In the genomic region with DNA sequence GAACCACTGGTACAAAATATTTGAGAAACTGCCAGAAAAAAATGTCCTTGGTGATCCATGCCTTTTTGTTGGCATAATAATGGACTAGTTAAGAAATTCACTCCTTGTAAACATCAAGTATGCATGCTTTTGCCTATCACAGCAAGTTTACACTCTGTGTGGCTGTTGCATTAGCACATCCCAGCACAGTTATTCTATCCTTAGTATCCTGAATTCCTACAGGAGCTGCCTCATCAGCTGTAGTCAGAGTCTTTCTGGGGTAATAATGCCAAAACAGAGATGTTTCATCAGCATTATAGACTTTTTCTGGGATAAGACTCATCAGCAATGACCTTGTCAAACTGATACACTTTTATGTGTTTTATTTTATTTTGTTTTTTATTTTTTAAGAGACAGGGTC, we compare ENCODE assay signal across 24 cellular contexts.
"Had no signal": no experiment of that assay in that cellular context is flagged by ENCODE, and none has a peak within 500 bp of the region (broad histone marks: within the 10 kb centered on the region; RNA-seq: fewer than 3 reads in every experiment).

No MANE protein-coding gene starts in this region.

- H3K9me3 ChIP-seq: adrenal gland, esophagus muscularis mucosa, neutrophil, ovary, prostate gland, spleen, upper lobe of right lung had no signal

- H3K36me3 Mint-ChIP-seq: activated naive CD4-positive, alpha-beta T cell treated with anti-CD3 and anti-CD28 coated beads, Interleukin-2, amount 50 U/mL, for 72 hours; WTC11 had no signal

- H3K27me3 ChIP-seq: adrenal gland, esophagus muscularis mucosa, neutrophil, ovary, spleen, upper lobe of right lung had no signal

- H3K4me3 Mint-ChIP-seq: activated T-cell treated with anti-CD3 and anti-CD28 coated beads, Interleukin-2, amount 50 U/mL, for 24 hours; activated T-helper 17 cell treated with anti-CD3 and anti-CD28 coated beads, Interleukin-2, amount 50 U/mL, for 72 hours; central memory CD8-positive, alpha-beta T cell; effector memory CD8-positive, alpha-beta T cell; memory B cell; nephron; WTC11 had no signal

- DNase-seq: activated CD8-positive, alpha-beta memory T cell treated with anti-CD3 and anti-CD28 coated beads for 24 hours; activated CD8-positive, alpha-beta memory T cell treated with anti-CD3 and anti-CD28 coated beads, Interleukin-2, amount 50 U/mL, for 4 hours; activated T-cell treated with anti-CD3 and anti-CD28 coated beads, Interleukin-2, amount 50 U/mL, for 24 hours; adrenal gland; effector memory CD8-positive, alpha-beta T cell; foreskin melanocyte; hippocampal formation; left ventricle myocardium superior; ovary; spleen; stimulated activated CD4-positive, alpha-beta T cell treated with anti-CD3 and anti-CD28 coated beads, Interleukin-4, amount 100 ng/mL, for 1 hour; stimulated activated naive CD4-positive, alpha-beta T cell; T-helper 1 cell; T-helper 9 cell; upper lobe of right lung had no signal

- H3K9me3 Mint-ChIP-seq: activated naive CD4-positive, alpha-beta T cell treated with anti-CD3 and anti-CD28 coated beads, Interleukin-2, amount 50 U/mL, for 72 hours; activated T-cell treated with anti-CD3 and anti-CD28 coated beads, Interleukin-2, amount 50 U/mL, for 24 hours; activated T-helper 17 cell treated with anti-CD3 and anti-CD28 coated beads, Interleukin-2, amount 50 U/mL, for 72 hours; central memory CD8-positive, alpha-beta T cell; effector memory CD8-positive, alpha-beta T cell; memory B cell; nephron had no signal

- H3K27ac Mint-ChIP-seq: activated naive CD4-positive, alpha-beta T cell treated with anti-CD3 and anti-CD28 coated beads, Interleukin-2, amount 50 U/mL, for 72 hours; activated T-cell treated with anti-CD3 and anti-CD28 coated beads, Interleukin-2, amount 50 U/mL, for 24 hours; activated T-helper 17 cell treated with anti-CD3 and anti-CD28 coated beads, Interleukin-2, amount 50 U/mL, for 72 hours; effector memory CD8-positive, alpha-beta T cell; memory B cell; nephron; WTC11 had no signal

- H3K4me1 ChIP-seq: adrenal gland, prostate gland, spleen, upper lobe of right lung had no signal

- H3K4me1 Mint-ChIP-seq: activated T-helper 17 cell treated with anti-CD3 and anti-CD28 coated beads, Interleukin-2, amount 50 U/mL, for 72 hours; central memory CD8-positive, alpha-beta T cell; memory B cell; nephron had no signal

- ATAC-seq: activated naive CD4-positive, alpha-beta T cell treated with anti-CD3 and anti-CD28 coated beads, Interleukin-2, amount 50 U/mL, for 72 hours; activated T-helper 17 cell treated with anti-CD3 and anti-CD28 coated beads, Interleukin-2, amount 50 U/mL, for 72 hours; effector memory CD8-positive, alpha-beta T cell; left ventricle myocardium superior; upper lobe of right lung; WTC11 had no signal

- H3K4me3 ChIP-seq: adrenal gland, esophagus muscularis mucosa, ovary, prostate gland, spleen, upper lobe of right lung had no signal

- H3K27ac ChIP-seq: adrenal gland, esophagus muscularis mucosa, neutrophil, ovary, prostate gland, spleen, upper lobe of right lung had no signal

- H3K27me3 Mint-ChIP-seq: activated T-cell treated with anti-CD3 and anti-CD28 coated beads, Interleukin-2, amount 50 U/mL, for 24 hours; activated T-helper 17 cell treated with anti-CD3 and anti-CD28 coated beads, Interleukin-2, amount 50 U/mL, for 72 hours; central memory CD8-positive, alpha-beta T cell; effector memory CD8-positive, alpha-beta T cell; memory B cell had no signal

- H3K36me3 ChIP-seq: adrenal gland, esophagus muscularis mucosa, neutrophil, ovary, prostate gland, spleen, upper lobe of right lung had no signal
